In the genomic region with DNA sequence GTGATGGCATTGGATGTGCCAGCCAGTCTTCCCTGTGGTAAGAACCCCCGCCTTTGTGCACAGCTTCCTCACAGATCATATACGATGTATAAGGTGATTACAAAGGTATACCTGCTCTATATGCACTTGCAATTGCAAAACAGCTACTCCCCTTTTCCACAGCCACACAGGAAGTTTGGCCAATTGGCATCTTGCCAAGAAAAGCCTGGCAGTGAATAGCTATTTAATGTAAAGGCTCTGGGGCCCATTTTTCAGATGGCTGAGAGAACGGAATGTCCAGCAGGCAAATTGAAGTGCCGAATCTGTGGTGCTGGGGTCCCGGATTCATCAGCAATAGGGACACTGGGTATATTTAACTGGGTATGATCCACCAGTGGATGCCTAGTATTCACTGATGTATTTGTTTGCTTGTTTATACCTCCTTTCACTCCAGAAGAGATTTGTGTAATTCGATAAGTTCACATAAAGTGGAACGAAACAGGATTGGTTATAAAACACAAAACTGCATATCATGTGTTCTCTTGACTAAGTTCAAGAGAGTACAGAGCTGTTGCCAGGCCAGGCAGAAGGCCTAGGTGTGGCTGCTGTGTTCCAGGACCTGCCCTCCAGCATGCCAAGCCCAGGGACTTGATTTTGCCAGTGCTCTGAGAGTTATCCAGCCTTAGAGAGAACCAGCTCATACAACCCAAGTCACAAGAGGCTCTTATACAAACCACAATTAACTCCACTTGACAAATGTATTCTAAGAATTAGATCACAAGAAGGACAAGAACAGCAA, we compare ENCODE assay signal across 1 cellular context.
TF ChIP-seq lines count a peak whose summit lies in the region.

No MANE protein-coding gene starts in this region.

TF ChIP-seq in HEK293, 187 proteins besides CTCF, POLR2A, EP300 and RAD21 (continued from another document and continues in another):
- TF ChIP-seq, protein P1, sequence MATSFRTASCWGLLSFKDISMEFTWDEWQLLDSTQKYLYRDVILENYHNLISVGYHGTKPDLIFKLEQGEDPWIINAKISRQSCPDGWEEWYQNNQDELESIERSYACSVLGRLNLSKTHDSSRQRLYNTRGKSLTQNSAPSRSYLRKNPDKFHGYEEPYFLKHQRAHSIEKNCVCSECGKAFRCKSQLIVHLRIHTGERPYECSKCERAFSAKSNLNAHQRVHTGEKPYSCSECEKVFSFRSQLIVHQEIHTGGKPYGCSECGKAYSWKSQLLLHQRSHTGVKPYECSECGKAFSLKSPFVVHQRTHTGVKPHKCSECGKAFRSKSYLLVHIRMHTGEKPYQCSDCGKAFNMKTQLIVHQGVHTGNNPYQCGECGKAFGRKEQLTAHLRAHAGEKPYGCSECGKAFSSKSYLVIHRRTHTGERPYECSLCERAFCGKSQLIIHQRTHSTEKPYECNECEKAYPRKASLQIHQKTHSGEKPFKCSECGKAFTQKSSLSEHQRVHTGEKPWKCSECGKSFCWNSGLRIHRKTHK (tag by site-specific recombination; IDR thresholded peaks at IDR 0.05), result no peak
- TF ChIP-seq, protein P2, sequence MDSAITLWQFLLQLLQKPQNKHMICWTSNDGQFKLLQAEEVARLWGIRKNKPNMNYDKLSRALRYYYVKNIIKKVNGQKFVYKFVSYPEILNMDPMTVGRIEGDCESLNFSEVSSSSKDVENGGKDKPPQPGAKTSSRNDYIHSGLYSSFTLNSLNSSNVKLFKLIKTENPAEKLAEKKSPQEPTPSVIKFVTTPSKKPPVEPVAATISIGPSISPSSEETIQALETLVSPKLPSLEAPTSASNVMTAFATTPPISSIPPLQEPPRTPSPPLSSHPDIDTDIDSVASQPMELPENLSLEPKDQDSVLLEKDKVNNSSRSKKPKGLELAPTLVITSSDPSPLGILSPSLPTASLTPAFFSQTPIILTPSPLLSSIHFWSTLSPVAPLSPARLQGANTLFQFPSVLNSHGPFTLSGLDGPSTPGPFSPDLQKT (IDR thresholded peaks at IDR 0.05; ENCODE audit: borderline replicate concordance, low read depth, low read length), result no peak
- peak; percentile 84; the same call in 1 of the 2 replicates for TF ChIP-seq ZNF626 (tag by site-specific recombination; IDR thresholded peaks at IDR 0.05)
- no peak for TF ChIP-seq SCRT1 (tag by site-specific recombination; IDR thresholded peaks at IDR 0.05; ENCODE audit: borderline replicate concordance)
- no peak for TF ChIP-seq KLF9 (tag by site-specific recombination; IDR thresholded peaks at IDR 0.05; ENCODE audit: low read depth)
- no peak for TF ChIP-seq ZNF426 (tag by site-specific recombination; IDR thresholded peaks at IDR 0.05)
- no peak for TF ChIP-seq BCL11B (tag by site-specific recombination; IDR thresholded peaks at IDR 0.05; ENCODE audit: low read depth)
- no peak for TF ChIP-seq ZNF777 (tag by site-specific recombination; IDR thresholded peaks at IDR 0.05; ENCODE audit: borderline replicate concordance)
- TF ChIP-seq, protein P3, sequence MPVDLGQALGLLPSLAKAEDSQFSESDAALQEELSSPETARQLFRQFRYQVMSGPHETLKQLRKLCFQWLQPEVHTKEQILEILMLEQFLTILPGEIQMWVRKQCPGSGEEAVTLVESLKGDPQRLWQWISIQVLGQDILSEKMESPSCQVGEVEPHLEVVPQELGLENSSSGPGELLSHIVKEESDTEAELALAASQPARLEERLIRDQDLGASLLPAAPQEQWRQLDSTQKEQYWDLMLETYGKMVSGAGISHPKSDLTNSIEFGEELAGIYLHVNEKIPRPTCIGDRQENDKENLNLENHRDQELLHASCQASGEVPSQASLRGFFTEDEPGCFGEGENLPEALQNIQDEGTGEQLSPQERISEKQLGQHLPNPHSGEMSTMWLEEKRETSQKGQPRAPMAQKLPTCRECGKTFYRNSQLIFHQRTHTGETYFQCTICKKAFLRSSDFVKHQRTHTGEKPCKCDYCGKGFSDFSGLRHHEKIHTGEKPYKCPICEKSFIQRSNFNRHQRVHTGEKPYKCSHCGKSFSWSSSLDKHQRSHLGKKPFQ (tag by site-specific recombination; IDR thresholded peaks at IDR 0.05), result no peak
- TF ChIP-seq ZNF610 (tag by site-specific recombination; IDR thresholded peaks at IDR 0.05; ENCODE audit: borderline replicate concordance), result no peak
- TF ChIP-seq MYNN (tag by site-specific recombination; IDR thresholded peaks at IDR 0.05; ENCODE audit: borderline replicate concordance), result no peak
- TF ChIP-seq, protein P4, sequence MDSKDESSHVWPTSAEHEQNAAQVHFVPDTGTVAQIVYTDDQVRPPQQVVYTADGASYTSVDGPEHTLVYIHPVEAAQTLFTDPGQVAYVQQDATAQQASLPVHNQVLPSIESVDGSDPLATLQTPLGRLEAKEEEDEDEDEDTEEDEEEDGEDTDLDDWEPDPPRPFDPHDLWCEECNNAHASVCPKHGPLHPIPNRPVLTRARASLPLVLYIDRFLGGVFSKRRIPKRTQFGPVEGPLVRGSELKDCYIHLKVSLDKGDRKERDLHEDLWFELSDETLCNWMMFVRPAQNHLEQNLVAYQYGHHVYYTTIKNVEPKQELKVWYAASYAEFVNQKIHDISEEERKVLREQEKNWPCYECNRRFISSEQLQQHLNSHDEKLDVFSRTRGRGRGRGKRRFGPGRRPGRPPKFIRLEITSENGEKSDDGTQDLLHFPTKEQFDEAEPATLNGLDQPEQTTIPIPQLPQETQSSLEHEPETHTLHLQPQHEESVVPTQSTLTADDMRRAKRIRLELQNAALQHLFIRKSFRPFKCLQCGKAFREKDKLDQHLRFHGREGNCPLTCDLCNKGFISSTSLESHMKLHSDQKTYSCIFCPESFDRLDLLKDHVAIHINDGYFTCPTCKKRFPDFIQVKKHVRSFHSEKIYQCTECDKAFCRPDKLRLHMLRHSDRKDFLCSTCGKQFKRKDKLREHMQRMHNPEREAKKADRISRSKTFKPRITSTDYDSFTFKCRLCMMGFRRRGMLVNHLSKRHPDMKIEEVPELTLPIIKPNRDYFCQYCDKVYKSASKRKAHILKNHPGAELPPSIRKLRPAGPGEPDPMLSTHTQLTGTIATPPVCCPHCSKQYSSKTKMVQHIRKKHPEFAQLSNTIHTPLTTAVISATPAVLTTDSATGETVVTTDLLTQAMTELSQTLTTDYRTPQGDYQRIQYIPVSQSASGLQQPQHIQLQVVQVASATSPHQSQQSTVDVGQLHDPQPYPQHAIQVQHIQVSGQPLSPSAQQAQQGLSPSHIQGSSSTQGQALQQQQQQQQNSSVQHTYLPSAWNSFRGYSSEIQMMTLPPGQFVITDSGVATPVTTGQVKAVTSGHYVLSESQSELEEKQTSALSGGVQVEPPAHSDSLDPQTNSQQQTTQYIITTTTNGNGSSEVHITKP (tag by site-specific recombination; IDR thresholded peaks at IDR 0.05), result no peak
- TF ChIP-seq TCF7L2 (IDR thresholded peaks at IDR 0.05; ENCODE audit: borderline replicate concordance, low read depth, low read length), result no peak
- TF ChIP-seq, protein P5, sequence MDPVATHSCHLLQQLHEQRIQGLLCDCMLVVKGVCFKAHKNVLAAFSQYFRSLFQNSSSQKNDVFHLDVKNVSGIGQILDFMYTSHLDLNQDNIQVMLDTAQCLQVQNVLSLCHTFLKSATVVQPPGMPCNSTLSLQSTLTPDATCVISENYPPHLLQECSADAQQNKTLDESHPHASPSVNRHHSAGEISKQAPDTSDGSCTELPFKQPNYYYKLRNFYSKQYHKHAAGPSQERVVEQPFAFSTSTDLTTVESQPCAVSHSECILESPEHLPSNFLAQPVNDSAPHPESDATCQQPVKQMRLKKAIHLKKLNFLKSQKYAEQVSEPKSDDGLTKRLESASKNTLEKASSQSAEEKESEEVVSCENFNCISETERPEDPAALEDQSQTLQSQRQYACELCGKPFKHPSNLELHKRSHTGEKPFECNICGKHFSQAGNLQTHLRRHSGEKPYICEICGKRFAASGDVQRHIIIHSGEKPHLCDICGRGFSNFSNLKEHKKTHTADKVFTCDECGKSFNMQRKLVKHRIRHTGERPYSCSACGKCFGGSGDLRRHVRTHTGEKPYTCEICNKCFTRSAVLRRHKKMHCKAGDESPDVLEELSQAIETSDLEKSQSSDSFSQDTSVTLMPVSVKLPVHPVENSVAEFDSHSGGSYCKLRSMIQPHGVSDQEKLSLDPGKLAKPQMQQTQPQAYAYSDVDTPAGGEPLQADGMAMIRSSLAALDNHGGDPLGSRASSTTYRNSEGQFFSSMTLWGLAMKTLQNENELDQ (tag by site-specific recombination; IDR thresholded peaks at IDR 0.05; ENCODE audit: low read depth), result no peak
- TF ChIP-seq ZNF350 (tag by site-specific recombination; IDR thresholded peaks at IDR 0.05), result peak; percentile 90
- TF ChIP-seq, protein P6, sequence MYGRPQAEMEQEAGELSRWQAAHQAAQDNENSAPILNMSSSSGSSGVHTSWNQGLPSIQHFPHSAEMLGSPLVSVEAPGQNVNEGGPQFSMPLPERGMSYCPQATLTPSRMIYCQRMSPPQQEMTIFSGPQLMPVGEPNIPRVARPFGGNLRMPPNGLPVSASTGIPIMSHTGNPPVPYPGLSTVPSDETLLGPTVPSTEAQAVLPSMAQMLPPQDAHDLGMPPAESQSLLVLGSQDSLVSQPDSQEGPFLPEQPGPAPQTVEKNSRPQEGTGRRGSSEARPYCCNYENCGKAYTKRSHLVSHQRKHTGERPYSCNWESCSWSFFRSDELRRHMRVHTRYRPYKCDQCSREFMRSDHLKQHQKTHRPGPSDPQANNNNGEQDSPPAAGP (tag by site-specific recombination; IDR thresholded peaks at IDR 0.05), result no peak
- no peak for TF ChIP-seq YY1 (tag by site-specific recombination; IDR thresholded peaks at IDR 0.05)
- no peak for TF ChIP-seq KLF1 (tag by site-specific recombination; IDR thresholded peaks at IDR 0.05)
- TF ChIP-seq ZNF211 (tag by site-specific recombination; IDR thresholded peaks at IDR 0.05; ENCODE audit: low read depth), result no peak
- TF ChIP-seq ZNF23 (tag by site-specific recombination; IDR thresholded peaks at IDR 0.05; ENCODE audit: borderline replicate concordance), result no peak
- TF ChIP-seq ZNF19 (tag by site-specific recombination; IDR thresholded peaks at IDR 0.05; ENCODE audit: low read depth), result no peak
- TF ChIP-seq, protein P7, sequence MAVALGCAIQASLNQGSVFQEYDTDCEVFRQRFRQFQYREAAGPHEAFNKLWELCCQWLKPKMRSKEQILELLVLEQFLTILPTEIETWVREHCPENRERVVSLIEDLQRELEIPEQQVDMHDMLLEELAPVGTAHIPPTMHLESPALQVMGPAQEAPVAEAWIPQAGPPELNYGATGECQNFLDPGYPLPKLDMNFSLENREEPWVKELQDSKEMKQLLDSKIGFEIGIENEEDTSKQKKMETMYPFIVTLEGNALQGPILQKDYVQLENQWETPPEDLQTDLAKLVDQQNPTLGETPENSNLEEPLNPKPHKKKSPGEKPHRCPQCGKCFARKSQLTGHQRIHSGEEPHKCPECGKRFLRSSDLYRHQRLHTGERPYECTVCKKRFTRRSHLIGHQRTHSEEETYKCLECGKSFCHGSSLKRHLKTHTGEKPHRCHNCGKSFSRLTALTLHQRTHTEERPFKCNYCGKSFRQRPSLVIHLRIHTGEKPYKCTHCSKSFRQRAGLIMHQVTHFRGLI (tag by site-specific recombination; IDR thresholded peaks at IDR 0.05), result no peak; the same call in 1 of the 2 replicates
- TF ChIP-seq ZNF24 (tag by site-specific recombination; IDR thresholded peaks at IDR 0.05), result no peak
- TF ChIP-seq ZNF561 (tag by site-specific recombination; IDR thresholded peaks at IDR 0.05; ENCODE audit: borderline replicate concordance), result peak; percentile 56; the same call in 1 of the 2 replicates
- TF ChIP-seq, protein P8, sequence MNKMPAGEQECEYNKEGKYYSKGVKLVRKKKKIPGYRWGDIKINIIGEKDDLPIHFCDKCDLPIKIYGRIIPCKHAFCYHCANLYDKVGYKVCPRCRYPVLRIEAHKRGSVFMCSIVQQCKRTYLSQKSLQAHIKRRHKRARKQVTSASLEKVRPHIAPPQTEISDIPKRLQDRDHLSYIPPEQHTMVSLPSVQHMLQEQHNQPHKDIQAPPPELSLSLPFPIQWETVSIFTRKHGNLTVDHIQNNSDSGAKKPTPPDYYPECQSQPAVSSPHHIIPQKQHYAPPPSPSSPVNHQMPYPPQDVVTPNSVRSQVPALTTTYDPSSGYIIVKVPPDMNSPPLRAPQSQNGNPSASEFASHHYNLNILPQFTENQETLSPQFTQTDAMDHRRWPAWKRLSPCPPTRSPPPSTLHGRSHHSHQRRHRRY (tag by site-specific recombination; IDR thresholded peaks at IDR 0.05), result no peak
- TF ChIP-seq ZNF202 (tag by site-specific recombination; IDR thresholded peaks at IDR 0.05; ENCODE audit: borderline replicate concordance), result no peak
- no peak for TF ChIP-seq ZFP37 (tag by site-specific recombination; IDR thresholded peaks at IDR 0.05)
- TF ChIP-seq ZNF433 (tag by site-specific recombination; IDR thresholded peaks at IDR 0.05; ENCODE audit: low read depth), result no peak
- peak; percentile 69 for TF ChIP-seq ZNF664 (tag by site-specific recombination; IDR thresholded peaks at IDR 0.05)
- TF ChIP-seq ZNF133 (tag by site-specific recombination; IDR thresholded peaks at IDR 0.05), result no peak
- no peak for TF ChIP-seq ZNF624 (tag by site-specific recombination; IDR thresholded peaks at IDR 0.05)
- no peak for TF ChIP-seq ZNF223 (tag by site-specific recombination; IDR thresholded peaks at IDR 0.05)
- TF ChIP-seq ZNF2 (tag by site-specific recombination; IDR thresholded peaks at IDR 0.05), result no peak
- TF ChIP-seq IKZF3 (tag by site-specific recombination; IDR thresholded peaks at IDR 0.05), result no peak
- TF ChIP-seq ZNF175 (tag by site-specific recombination; IDR thresholded peaks at IDR 0.05), result no peak
- no peak for TF ChIP-seq ZNF768 (tag by site-specific recombination; IDR thresholded peaks at IDR 0.05)
- TF ChIP-seq, protein P9, sequence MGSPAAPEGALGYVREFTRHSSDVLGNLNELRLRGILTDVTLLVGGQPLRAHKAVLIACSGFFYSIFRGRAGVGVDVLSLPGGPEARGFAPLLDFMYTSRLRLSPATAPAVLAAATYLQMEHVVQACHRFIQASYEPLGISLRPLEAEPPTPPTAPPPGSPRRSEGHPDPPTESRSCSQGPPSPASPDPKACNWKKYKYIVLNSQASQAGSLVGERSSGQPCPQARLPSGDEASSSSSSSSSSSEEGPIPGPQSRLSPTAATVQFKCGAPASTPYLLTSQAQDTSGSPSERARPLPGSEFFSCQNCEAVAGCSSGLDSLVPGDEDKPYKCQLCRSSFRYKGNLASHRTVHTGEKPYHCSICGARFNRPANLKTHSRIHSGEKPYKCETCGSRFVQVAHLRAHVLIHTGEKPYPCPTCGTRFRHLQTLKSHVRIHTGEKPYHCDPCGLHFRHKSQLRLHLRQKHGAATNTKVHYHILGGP (tag by site-specific recombination; IDR thresholded peaks at IDR 0.05), result no peak
